Comparison of ENCODE assay signal across 10 cellular contexts in genomic region chr7:26664735-26665420, GRCh38.
DNase-seq lines count a peak whose midpoint lies in the region; ATAC-seq, FAIRE-seq and TF ChIP-seq lines count a peak whose summit lies in the region.
"Had no signal": no experiment of that assay in that cellular context is flagged by ENCODE, and none has a peak within 500 bp of the region (broad histone marks: within the 10 kb centered on the region; RNA-seq: fewer than 3 reads in every experiment).

No MANE protein-coding gene starts in this region.

- no peak for TF ChIP-seq CTCF in mucosa of descending colon (IDR thresholded peaks at IDR 0.05)
- TF ChIP-seq CTCF in colonic mucosa (IDR thresholded peaks at IDR 0.05), result no peak

- no peak overlapping the region for H3K27ac ChIP-seq in colonic mucosa

- no peaks in the 10 kb centered on the region for H3K9me3 Mint-ChIP-seq in activated naive CD4-positive, alpha-beta T cell treated with anti-CD3 and anti-CD28 coated beads for 36 hours
- H3K9me3 Mint-ChIP-seq: H9 had no signal

- H3K9ac ChIP-seq in colonic mucosa (ENCODE audit: low read depth in 2 of 2, low read length in 2 of 2), result no peak overlapping the region

- peak; percentile 36 for FAIRE-seq in HTR-8/SVneo (lab: Jason Lieb, UNC)
- FAIRE-seq: astrocyte had no signal

- no peaks in the 10 kb centered on the region for H3K9me3 ChIP-seq in mucosa of descending colon
- H3K9me3 ChIP-seq in HAP-1, result no peaks in the 10 kb centered on the region
- H3K9me3 ChIP-seq in colonic mucosa, result no peaks in the 10 kb centered on the region

- peak overlapping the region; percentile 47 for H3K4me3 Mint-ChIP-seq in activated naive CD4-positive, alpha-beta T cell treated with anti-CD3 and anti-CD28 coated beads for 36 hours
- H3K4me3 Mint-ChIP-seq: H9 had no signal

- CTCF ChIA-PET in activated naive CD4-positive, alpha-beta T cell treated with anti-CD3 and anti-CD28 coated beads for 36 hours (lab: Charles Lee), result interaction anchor here (0.6 to 1.2 kb wide), 3 partner anchors 49 to 295 kb away, joined by 3 to 6 read pairs (median 6); no protein-coding TSS in a partner anchor

- DNase-seq in DMS79 treated with DMSO at 0.1 percent for 48 hours (lab: John Stamatoyannopoulos, UW), result peak; percentile 71
- peak; percentile 32 for DNase-seq in HTR-8/SVneo (ENCODE audit: insufficient read length, low spot score)
- peak; percentile 60 for DNase-seq in activated naive CD4-positive, alpha-beta T cell treated with anti-CD3 and anti-CD28 coated beads for 36 hours
- DNase-seq in mucosa of descending colon, result peak in 1 of 3 donors; percentile 23
- no peak for DNase-seq in HAP-1 (ENCODE audit: low spot score in 2 of 2)
- DNase-seq in islet precursor cell, result no peak
- DNase-seq in colonic mucosa, result no peak
- DNase-seq: H9 had no signal

- H3K27me3 ChIP-seq in HAP-1 (ENCODE audit: low read depth), result no peaks in the 10 kb centered on the region
- no peaks in the 10 kb centered on the region for H3K27me3 ChIP-seq in colonic mucosa

- H3K36me3 ChIP-seq in mucosa of descending colon (ENCODE audit: low read depth), result no peaks in the 10 kb centered on the region
- H3K36me3 ChIP-seq in HAP-1 (replicated peaks), result no peaks in the 10 kb centered on the region
- no peaks in the 10 kb centered on the region for H3K36me3 ChIP-seq in colonic mucosa

- H3K27ac Mint-ChIP-seq in activated naive CD4-positive, alpha-beta T cell treated with anti-CD3 and anti-CD28 coated beads for 36 hours, result no peak overlapping the region
- H3K27ac Mint-ChIP-seq: H9 had no signal

- H3K4me1 ChIP-seq in mucosa of descending colon (ENCODE audit: low read depth), result no peaks in the 10 kb centered on the region
- peaks cover 7% of the 10 kb centered on the region for H3K4me1 ChIP-seq in HAP-1
- no peaks in the 10 kb centered on the region for H3K4me1 ChIP-seq in colonic mucosa

- H3K4me3 ChIP-seq in mucosa of descending colon, result no peak overlapping the region
- H3K4me3 ChIP-seq in HAP-1, result no peak overlapping the region
- no peak overlapping the region for H3K4me3 ChIP-seq in colonic mucosa

- H3K27me3 Mint-ChIP-seq in activated naive CD4-positive, alpha-beta T cell treated with anti-CD3 and anti-CD28 coated beads for 36 hours (ENCODE audit: low read depth), result peaks cover 3% of the 10 kb centered on the region

- H3K4me1 Mint-ChIP-seq in activated naive CD4-positive, alpha-beta T cell treated with anti-CD3 and anti-CD28 coated beads for 36 hours (ENCODE audit: low read depth), result peaks cover 19% of the 10 kb centered on the region

- intact Hi-C loops in activated naive CD4-positive, alpha-beta T cell treated with anti-CD3 and anti-CD28 coated beads for 36 hours (cut with micrococcal nuclease), result loop anchor here (5.0 kb wide), 3 partner anchors 497 to 588 kb away; no protein-coding TSS in a partner anchor
- intact Hi-C loops in mucosa of descending colon (cut with DNase I, micrococcal nuclease) (loop anchor here in 1 of 2 donors (5.0 to 10.0 kb wide), 2 partner anchors 160 to 288 kb away; no protein-coding TSS in a partner anchor), colonic mucosa (cut with DNase I) (loop anchor here (10.0 kb wide), 1 partner anchor 160 kb away; no protein-coding TSS in a partner anchor)

- ATAC-seq in mucosa of descending colon (peak; percentile 82), HG03045 (IDR thresholded peaks at IDR 0.05; ENCODE audit: unreplicated experiment) (no peak)

- H3K36me3 Mint-ChIP-seq in activated naive CD4-positive, alpha-beta T cell treated with anti-CD3 and anti-CD28 coated beads for 36 hours (ENCODE audit: low read depth), result no peaks in the 10 kb centered on the region

- in situ Hi-C loops in HAP-1 (cut with MboI; ENCODE audit: low sequenced_read_pairs), result loop anchor here (5.0 to 25.0 kb wide), 4 partner anchors 160 to 770 kb away; no protein-coding TSS in a partner anchor

Comparison
In these comparisons a context has a peak if more than half of its experiments do, and no peak if none do; other contexts are left out.
1. DNase-seq: peak in DMS79 treated with DMSO at 0.1 percent for 48 hours (single experiment), HTR-8/SVneo (single experiment) and activated naive CD4-positive, alpha-beta T cell treated with anti-CD3 and anti-CD28 coated beads for 36 hours (single experiment); none in HAP-1 (0 of 2), islet precursor cell (single experiment) and colonic mucosa (single experiment).